ENCODE assay signal across 8 cellular contexts in genomic region chr15:66698318-66698961, GRCh38. TPM values are rescaled to one million over a fixed set of nuclear protein-coding genes. Genes with fewer than 3 reads are reported as not detected.
A peak's percentile ranks its signal among the peaks of the same experiment; 100 is the strongest.
DNase-seq lines count a peak whose midpoint lies in the region; ATAC-seq and TF ChIP-seq lines count a peak whose summit lies in the region.

No MANE protein-coding gene starts in this region.

- H3K27ac Mint-ChIP-seq in stimulated activated naive CD8-positive, alpha-beta T cell treated with anti-CD3 and anti-CD28 coated beads, Interleukin-15, amount 100 ng/mL, for 72 hours, result no peak overlapping the region

- no peak overlapping the region for H3K4me3 Mint-ChIP-seq in stimulated activated naive CD8-positive, alpha-beta T cell treated with anti-CD3 and anti-CD28 coated beads, Interleukin-15, amount 100 ng/mL, for 72 hours

- no peak overlapping the region for H3K4me3 ChIP-seq in tibial nerve

- no peak for ATAC-seq in stimulated activated naive CD8-positive, alpha-beta T cell treated with anti-CD3 and anti-CD28 coated beads, Interleukin-15, Interleukin-2, amounts not matched to agents 100 U/mL and 50 U/mL, for 24 hours
- ATAC-seq in stimulated activated naive CD8-positive, alpha-beta T cell treated with anti-CD3 and anti-CD28 coated beads, Interleukin-15, amount 100 ng/mL, for 72 hours, result no peak
- ATAC-seq in GM19023 (IDR thresholded peaks at IDR 0.05; ENCODE audit: unreplicated experiment), result no peak
- no peak for ATAC-seq in GM21515 (IDR thresholded peaks at IDR 0.05; ENCODE audit: unreplicated experiment)

- H3K9me3 Mint-ChIP-seq in stimulated activated naive CD8-positive, alpha-beta T cell treated with anti-CD3 and anti-CD28 coated beads, Interleukin-15, amount 100 ng/mL, for 72 hours, result no peaks in the 10 kb centered on the region

- TF ChIP-seq EP300 in tibial nerve (IDR thresholded peaks at IDR 0.05), result no peak

- peak overlapping the region in 2 of 4 donors; percentile 19 to 21 for H3K27ac ChIP-seq in tibial nerve

- no peak for TF ChIP-seq POLR2A in tibial nerve (IDR thresholded peaks at IDR 0.05)

- peak; percentile 25 for DNase-seq in stimulated activated naive CD8-positive, alpha-beta T cell treated with anti-CD3 and anti-CD28 coated beads, Interleukin-15, Interleukin-2, amounts not matched to agents 100 U/mL and 50 U/mL, for 24 hours
- no peak for DNase-seq in stimulated activated naive CD8-positive, alpha-beta T cell treated with anti-CD3 and anti-CD28 coated beads, Interleukin-15, amount 100 ng/mL, for 72 hours
- peak; percentile 43 for DNase-seq in NCI-H2227 (lab: John Stamatoyannopoulos, UW; ENCODE audit: unreplicated experiment)
- peak; percentile 82 for DNase-seq in astrocyte of the hippocampus (ENCODE audit: low read depth, low spot score)
- peak; percentile 78 for DNase-seq in iPS-NIHi7 (ENCODE audit: extremely low spot score)
- no peak for DNase-seq in tibial nerve (ENCODE audit: low spot score in 2 of 2)

- TF ChIP-seq CTCF in tibial nerve (IDR thresholded peaks at IDR 0.05), result peak; percentile 52 to 71 (median 61)

- no peaks in the 10 kb centered on the region for H3K36me3 ChIP-seq in tibial nerve

- peaks cover 19% of the 10 kb centered on the region for H3K4me1 Mint-ChIP-seq in stimulated activated naive CD8-positive, alpha-beta T cell treated with anti-CD3 and anti-CD28 coated beads, Interleukin-15, amount 100 ng/mL, for 72 hours

- H3K27me3 ChIP-seq in tibial nerve, result no peaks in the 10 kb centered on the region

- WGBS in tibial nerve, 2 donors, result 25 to 30% methylated on average over 6 of the region's 6 CpGs

- H3K4me1 ChIP-seq in tibial nerve, result peaks cover 0 to 18% (median 6%) of the 10 kb centered on the region in 4 donors

- peaks cover 16% of the 10 kb centered on the region for H3K27me3 Mint-ChIP-seq in stimulated activated naive CD8-positive, alpha-beta T cell treated with anti-CD3 and anti-CD28 coated beads, Interleukin-15, amount 100 ng/mL, for 72 hours

- H3K9me3 ChIP-seq in tibial nerve, result no peaks in the 10 kb centered on the region

RNA-seq across cellular contexts. Expression of gene SMAD6, which starts 3.6 kb away (rescaled TPM):
- 10 to 100 TPM; 41.9 to 57.2 (median 48.6) TPM for total RNA-seq in tibial nerve

Comparison
In these comparisons a context has a peak if more than half of its experiments do, and no peak if none do; other contexts are left out.
1. DNase-seq: peak in stimulated activated naive CD8-positive, alpha-beta T cell treated with anti-CD3 and anti-CD28 coated beads, Interleukin-15, Interleukin-2, amounts not matched to agents 100 U/mL and 50 U/mL, for 24 hours (single experiment), NCI-H2227 (single experiment), astrocyte of the hippocampus (single experiment) and iPS-NIHi7 (single experiment); none in stimulated activated naive CD8-positive, alpha-beta T cell treated with anti-CD3 and anti-CD28 coated beads, Interleukin-15, amount 100 ng/mL, for 72 hours (0 of 2) and tibial nerve (0 of 2).